ENCODE assay signal across 1 cellular context in the genomic region with DNA sequence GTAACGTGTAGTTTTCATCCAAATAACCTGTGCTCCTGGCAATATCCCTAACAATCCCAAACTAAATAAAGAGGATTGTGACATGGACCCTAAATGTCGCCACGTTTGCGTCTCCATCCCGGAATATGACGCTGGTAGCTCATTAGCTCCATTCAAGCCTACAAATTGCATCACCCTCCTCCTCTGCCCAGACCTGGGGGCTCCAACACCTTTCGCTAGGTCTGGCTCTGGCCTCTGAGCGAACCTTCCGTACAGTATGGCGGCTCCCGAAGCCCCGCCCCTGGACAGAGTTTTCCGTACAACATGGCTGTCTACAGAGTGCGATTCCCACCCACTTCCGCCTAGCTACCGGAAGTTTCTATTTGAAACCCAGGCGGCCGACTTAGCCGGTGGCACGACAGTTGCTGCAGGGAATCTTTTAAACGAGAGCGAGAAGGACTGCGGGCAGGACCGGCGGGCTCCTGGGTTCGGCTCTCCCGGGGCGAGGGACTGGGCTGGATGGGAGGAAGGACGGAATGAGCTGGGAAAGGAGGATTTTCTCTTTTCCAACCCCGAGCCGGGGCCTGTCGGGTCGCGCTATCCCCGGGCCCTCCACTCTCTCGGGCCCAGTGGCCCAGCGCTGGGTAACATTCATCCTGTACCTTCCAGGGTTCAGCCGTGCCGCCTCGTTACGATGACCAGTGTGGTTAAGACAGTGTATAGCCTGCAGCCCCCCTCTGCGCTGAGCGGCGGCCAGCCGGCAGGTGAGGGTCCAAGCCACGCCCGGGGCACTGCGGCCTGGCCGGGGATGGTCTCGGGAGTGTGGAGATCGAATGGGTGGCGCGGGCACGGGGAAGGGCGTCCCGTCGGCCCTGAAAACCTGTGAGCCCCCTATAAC.
TF ChIP-seq lines count a peak whose summit lies in the region.

A gene with protein sequence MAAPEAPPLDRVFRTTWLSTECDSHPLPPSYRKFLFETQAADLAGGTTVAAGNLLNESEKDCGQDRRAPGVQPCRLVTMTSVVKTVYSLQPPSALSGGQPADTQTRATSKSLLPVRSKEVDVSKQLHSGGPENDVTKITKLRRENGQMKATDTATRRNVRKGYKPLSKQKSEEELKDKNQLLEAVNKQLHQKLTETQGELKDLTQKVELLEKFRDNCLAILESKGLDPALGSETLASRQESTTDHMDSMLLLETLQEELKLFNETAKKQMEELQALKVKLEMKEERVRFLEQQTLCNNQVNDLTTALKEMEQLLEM (plus strand): TSS at position 142 of the 877 bp plus-strand sequence. CDS start 115 bp downstream, at position 257.

TF ChIP-seq in GM12878, 131 proteins besides CTCF, POLR2A, EP300 and RAD21 (continued from another document and continues in another):
- TF ChIP-seq, protein P1, sequence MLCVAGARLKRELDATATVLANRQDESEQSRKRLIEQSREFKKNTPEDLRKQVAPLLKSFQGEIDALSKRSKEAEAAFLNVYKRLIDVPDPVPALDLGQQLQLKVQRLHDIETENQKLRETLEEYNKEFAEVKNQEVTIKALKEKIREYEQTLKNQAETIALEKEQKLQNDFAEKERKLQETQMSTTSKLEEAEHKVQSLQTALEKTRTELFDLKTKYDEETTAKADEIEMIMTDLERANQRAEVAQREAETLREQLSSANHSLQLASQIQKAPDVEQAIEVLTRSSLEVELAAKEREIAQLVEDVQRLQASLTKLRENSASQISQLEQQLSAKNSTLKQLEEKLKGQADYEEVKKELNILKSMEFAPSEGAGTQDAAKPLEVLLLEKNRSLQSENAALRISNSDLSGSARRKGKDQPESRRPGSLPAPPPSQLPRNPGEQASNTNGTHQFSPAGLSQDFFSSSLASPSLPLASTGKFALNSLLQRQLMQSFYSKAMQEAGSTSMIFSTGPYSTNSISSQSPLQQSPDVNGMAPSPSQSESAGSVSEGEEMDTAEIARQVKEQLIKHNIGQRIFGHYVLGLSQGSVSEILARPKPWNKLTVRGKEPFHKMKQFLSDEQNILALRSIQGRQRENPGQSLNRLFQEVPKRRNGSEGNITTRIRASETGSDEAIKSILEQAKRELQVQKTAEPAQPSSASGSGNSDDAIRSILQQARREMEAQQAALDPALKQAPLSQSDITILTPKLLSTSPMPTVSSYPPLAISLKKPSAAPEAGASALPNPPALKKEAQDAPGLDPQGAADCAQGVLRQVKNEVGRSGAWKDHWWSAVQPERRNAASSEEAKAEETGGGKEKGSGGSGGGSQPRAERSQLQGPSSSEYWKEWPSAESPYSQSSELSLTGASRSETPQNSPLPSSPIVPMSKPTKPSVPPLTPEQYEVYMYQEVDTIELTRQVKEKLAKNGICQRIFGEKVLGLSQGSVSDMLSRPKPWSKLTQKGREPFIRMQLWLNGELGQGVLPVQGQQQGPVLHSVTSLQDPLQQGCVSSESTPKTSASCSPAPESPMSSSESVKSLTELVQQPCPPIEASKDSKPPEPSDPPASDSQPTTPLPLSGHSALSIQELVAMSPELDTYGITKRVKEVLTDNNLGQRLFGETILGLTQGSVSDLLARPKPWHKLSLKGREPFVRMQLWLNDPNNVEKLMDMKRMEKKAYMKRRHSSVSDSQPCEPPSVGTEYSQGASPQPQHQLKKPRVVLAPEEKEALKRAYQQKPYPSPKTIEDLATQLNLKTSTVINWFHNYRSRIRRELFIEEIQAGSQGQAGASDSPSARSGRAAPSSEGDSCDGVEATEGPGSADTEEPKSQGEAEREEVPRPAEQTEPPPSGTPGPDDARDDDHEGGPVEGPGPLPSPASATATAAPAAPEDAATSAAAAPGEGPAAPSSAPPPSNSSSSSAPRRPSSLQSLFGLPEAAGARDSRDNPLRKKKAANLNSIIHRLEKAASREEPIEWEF (IDR thresholded peaks at IDR 0.05; ENCODE audit: insufficient replicate concordance, low read depth, low read length) = no peak
- TF ChIP-seq ASH2L (IDR thresholded peaks at IDR 0.05; ENCODE audit: borderline replicate concordance, low read depth) (no peak), CREB1 (IDR thresholded peaks at IDR 0.05; ENCODE audit: low read depth) (no peak), JUNB (IDR thresholded peaks at IDR 0.05) (no peak), RELA (IDR thresholded peaks at IDR 0.05; ENCODE audit: borderline replicate concordance, partially characterized antibody) (no peak), EZH2 (IDR thresholded peaks at IDR 0.05; ENCODE audit: borderline replicate concordance, control insufficient read depth, low read depth, low read length) (no peak), STAT3 (IDR thresholded peaks at IDR 0.05; ENCODE audit: low read depth, low read length) (no peak), BCL11A (IDR thresholded peaks at IDR 0.05; ENCODE audit: low read depth, low read length) (no peak), KDM1A (IDR thresholded peaks at IDR 0.05; ENCODE audit: borderline replicate concordance) (no peak), MTA2 (IDR thresholded peaks at IDR 0.05; ENCODE audit: low read depth) (peak; percentile 13; the same call in 1 of the 2 replicates), NR2C2 (IDR thresholded peaks at IDR 0.05; ENCODE audit: borderline replicate concordance, control insufficient read depth, insufficient read length, low read depth) (no peak), SMAD5 (IDR thresholded peaks at IDR 0.05; ENCODE audit: low read depth) (0 out of 2 replicates have a peak, but pooled peaks have one; percentile 39), MEF2A (IDR thresholded peaks at IDR 0.05; ENCODE audit: insufficient read depth, low read depth, low read length) (0 out of 2 replicates have a peak, but pooled peaks have one; percentile 28), KLF5 (IDR thresholded peaks at IDR 0.05; ENCODE audit: partially characterized antibody) (no peak), MEF2B (IDR thresholded peaks at IDR 0.05; ENCODE audit: partially characterized antibody, poor library complexity, severe bottlenecking) (peak; percentile 12), TBL1XR1 (IDR thresholded peaks at IDR 0.05; ENCODE audit: low read depth, low read length) (no peak), NBN (IDR thresholded peaks at IDR 0.05) (no peak), NFIC (IDR thresholded peaks at IDR 0.05; ENCODE audit: low read depth, low read length) (no peak), EGR1 (IDR thresholded peaks at IDR 0.05; ENCODE audit: borderline replicate concordance in 1 of 2, low read depth in 2 of 2, low read length in 2 of 2) (peak in 1 of 2 experiments; percentile 59; a peak in 2 of 3 replicates), WRNIP1 (IDR thresholded peaks at IDR 0.05; ENCODE audit: borderline replicate concordance, low read depth, low read length) (no peak), RAD51 (IDR thresholded peaks at IDR 0.05) (no peak)
- TF ChIP-seq, protein P2, sequence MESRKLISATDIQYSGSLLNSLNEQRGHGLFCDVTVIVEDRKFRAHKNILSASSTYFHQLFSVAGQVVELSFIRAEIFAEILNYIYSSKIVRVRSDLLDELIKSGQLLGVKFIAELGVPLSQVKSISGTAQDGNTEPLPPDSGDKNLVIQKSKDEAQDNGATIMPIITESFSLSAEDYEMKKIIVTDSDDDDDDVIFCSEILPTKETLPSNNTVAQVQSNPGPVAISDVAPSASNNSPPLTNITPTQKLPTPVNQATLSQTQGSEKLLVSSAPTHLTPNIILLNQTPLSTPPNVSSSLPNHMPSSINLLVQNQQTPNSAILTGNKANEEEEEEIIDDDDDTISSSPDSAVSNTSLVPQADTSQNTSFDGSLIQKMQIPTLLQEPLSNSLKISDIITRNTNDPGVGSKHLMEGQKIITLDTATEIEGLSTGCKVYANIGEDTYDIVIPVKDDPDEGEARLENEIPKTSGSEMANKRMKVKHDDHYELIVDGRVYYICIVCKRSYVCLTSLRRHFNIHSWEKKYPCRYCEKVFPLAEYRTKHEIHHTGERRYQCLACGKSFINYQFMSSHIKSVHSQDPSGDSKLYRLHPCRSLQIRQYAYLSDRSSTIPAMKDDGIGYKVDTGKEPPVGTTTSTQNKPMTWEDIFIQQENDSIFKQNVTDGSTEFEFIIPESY (IDR thresholded peaks at IDR 0.05) = no peak
- TF ChIP-seq, protein P3, sequence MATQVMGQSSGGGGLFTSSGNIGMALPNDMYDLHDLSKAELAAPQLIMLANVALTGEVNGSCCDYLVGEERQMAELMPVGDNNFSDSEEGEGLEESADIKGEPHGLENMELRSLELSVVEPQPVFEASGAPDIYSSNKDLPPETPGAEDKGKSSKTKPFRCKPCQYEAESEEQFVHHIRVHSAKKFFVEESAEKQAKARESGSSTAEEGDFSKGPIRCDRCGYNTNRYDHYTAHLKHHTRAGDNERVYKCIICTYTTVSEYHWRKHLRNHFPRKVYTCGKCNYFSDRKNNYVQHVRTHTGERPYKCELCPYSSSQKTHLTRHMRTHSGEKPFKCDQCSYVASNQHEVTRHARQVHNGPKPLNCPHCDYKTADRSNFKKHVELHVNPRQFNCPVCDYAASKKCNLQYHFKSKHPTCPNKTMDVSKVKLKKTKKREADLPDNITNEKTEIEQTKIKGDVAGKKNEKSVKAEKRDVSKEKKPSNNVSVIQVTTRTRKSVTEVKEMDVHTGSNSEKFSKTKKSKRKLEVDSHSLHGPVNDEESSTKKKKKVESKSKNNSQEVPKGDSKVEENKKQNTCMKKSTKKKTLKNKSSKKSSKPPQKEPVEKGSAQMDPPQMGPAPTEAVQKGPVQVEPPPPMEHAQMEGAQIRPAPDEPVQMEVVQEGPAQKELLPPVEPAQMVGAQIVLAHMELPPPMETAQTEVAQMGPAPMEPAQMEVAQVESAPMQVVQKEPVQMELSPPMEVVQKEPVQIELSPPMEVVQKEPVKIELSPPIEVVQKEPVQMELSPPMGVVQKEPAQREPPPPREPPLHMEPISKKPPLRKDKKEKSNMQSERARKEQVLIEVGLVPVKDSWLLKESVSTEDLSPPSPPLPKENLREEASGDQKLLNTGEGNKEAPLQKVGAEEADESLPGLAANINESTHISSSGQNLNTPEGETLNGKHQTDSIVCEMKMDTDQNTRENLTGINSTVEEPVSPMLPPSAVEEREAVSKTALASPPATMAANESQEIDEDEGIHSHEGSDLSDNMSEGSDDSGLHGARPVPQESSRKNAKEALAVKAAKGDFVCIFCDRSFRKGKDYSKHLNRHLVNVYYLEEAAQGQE (IDR thresholded peaks at IDR 0.05; ENCODE audit: low read depth, low read length) = no peak
- TF ChIP-seq, protein P4, sequence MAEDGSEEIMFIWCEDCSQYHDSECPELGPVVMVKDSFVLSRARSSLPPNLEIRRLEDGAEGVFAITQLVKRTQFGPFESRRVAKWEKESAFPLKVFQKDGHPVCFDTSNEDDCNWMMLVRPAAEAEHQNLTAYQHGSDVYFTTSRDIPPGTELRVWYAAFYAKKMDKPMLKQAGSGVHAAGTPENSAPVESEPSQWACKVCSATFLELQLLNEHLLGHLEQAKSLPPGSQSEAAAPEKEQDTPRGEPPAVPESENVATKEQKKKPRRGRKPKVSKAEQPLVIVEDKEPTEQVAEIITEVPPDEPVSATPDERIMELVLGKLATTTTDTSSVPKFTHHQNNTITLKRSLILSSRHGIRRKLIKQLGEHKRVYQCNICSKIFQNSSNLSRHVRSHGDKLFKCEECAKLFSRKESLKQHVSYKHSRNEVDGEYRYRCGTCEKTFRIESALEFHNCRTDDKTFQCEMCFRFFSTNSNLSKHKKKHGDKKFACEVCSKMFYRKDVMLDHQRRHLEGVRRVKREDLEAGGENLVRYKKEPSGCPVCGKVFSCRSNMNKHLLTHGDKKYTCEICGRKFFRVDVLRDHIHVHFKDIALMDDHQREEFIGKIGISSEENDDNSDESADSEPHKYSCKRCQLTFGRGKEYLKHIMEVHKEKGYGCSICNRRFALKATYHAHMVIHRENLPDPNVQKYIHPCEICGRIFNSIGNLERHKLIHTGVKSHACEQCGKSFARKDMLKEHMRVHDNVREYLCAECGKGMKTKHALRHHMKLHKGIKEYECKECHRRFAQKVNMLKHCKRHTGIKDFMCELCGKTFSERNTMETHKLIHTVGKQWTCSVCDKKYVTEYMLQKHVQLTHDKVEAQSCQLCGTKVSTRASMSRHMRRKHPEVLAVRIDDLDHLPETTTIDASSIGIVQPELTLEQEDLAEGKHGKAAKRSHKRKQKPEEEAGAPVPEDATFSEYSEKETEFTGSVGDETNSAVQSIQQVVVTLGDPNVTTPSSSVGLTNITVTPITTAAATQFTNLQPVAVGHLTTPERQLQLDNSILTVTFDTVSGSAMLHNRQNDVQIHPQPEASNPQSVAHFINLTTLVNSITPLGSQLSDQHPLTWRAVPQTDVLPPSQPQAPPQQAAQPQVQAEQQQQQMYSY (CRISPR knock-in tag; IDR thresholded peaks at IDR 0.05) = no peak
- TF ChIP-seq, protein P5, sequence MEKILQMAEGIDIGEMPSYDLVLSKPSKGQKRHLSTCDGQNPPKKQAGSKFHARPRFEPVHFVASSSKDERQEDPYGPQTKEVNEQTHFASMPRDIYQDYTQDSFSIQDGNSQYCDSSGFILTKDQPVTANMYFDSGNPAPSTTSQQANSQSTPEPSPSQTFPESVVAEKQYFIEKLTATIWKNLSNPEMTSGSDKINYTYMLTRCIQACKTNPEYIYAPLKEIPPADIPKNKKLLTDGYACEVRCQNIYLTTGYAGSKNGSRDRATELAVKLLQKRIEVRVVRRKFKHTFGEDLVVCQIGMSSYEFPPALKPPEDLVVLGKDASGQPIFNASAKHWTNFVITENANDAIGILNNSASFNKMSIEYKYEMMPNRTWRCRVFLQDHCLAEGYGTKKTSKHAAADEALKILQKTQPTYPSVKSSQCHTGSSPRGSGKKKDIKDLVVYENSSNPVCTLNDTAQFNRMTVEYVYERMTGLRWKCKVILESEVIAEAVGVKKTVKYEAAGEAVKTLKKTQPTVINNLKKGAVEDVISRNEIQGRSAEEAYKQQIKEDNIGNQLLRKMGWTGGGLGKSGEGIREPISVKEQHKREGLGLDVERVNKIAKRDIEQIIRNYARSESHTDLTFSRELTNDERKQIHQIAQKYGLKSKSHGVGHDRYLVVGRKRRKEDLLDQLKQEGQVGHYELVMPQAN (conservative IDR thresholded peaks at IDR 0.05) = peak; percentile 95
- TF ChIP-seq, protein P6, sequence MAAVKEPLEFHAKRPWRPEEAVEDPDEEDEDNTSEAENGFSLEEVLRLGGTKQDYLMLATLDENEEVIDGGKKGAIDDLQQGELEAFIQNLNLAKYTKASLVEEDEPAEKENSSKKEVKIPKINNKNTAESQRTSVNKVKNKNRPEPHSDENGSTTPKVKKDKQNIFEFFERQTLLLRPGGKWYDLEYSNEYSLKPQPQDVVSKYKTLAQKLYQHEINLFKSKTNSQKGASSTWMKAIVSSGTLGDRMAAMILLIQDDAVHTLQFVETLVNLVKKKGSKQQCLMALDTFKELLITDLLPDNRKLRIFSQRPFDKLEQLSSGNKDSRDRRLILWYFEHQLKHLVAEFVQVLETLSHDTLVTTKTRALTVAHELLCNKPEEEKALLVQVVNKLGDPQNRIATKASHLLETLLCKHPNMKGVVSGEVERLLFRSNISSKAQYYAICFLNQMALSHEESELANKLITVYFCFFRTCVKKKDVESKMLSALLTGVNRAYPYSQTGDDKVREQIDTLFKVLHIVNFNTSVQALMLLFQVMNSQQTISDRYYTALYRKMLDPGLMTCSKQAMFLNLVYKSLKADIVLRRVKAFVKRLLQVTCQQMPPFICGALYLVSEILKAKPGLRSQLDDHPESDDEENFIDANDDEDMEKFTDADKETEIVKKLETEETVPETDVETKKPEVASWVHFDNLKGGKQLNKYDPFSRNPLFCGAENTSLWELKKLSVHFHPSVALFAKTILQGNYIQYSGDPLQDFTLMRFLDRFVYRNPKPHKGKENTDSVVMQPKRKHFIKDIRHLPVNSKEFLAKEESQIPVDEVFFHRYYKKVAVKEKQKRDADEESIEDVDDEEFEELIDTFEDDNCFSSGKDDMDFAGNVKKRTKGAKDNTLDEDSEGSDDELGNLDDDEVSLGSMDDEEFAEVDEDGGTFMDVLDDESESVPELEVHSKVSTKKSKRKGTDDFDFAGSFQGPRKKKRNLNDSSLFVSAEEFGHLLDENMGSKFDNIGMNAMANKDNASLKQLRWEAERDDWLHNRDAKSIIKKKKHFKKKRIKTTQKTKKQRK (IDR thresholded peaks at IDR 0.05; ENCODE audit: low read depth, low read length) = no peak
